Comparison of ENCODE assay signal across 23 cellular contexts in the genomic region with DNA sequence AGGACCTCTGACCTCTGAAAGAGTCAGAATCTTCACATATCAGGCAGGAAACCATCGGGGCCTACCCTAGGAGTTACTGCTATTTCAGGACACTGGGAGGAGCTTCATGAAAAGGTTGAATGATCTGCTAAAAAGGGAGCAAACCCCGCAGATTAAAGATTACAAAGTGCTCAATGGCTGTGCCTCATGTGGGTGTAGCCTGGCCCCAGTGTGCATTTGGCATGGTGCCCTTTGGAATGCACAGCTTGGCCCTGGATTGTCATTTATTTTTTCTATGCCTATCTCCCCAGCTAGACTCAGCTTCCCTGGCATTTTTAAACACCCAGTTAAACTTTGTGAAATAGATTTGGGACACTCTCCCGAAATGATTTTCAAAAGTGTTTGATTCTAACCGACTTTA.
DNase-seq lines count a peak whose midpoint lies in the region; FAIRE-seq and TF ChIP-seq lines count a peak whose summit lies in the region.
"Had no signal": no experiment of that assay in that cellular context is flagged by ENCODE, and none has a peak within 500 bp of the region (broad histone marks: within the 10 kb centered on the region; RNA-seq: fewer than 3 reads in every experiment).

No MANE protein-coding gene starts in this region.

- CTCF ChIA-PET in H1 (lab: Charles Lee; ENCODE audit: partially characterized antibody): interaction anchor here (1.4 to 1.5 kb wide), 2 partner anchors 9 to 49 kb away, joined by 4 read pairs; no protein-coding TSS in a partner anchor

- no peak overlapping the region for H3K4ac ChIP-seq in H1 (replicated peaks; ENCODE audit: insufficient read length, low read depth, low read length)

- H3K18ac ChIP-seq in H1 (ENCODE audit: extremely low read depth, low read length): no peak overlapping the region

- peak; percentile 45 for DNase-seq in BE2C
- no peak for DNase-seq in H1 (ENCODE audit: low read depth in 1 of 2, low spot score in 2 of 2)
- peak; percentile 16 for DNase-seq in renal cortical epithelial cell (ENCODE audit: low read depth)
- no peak for DNase-seq in NCI-H2196 (lab: John Stamatoyannopoulos, UW; ENCODE audit: unreplicated experiment)
- DNase-seq in D721Med (ENCODE audit: insufficient read length, low spot score): no peak
- DNase-seq in NCI-H82 (lab: John Stamatoyannopoulos, UW): no peak
- DNase-seq: CD4-positive, CD25-positive, alpha-beta regulatory T cell; GM23248; HCEC 1CT; NCI-H1092 treated with DMSO at 0.1 percent for 48 hours; NCI-H1436; NCI-H187; NCI-H2081 treated with DMSO at 0.1 percent for 48 hours; NCI-H2171; NCI-H345; NCI-H524; NCI-H774; NK-92 treated with Interleukin-12 subunit alpha and Interleukin-12 subunit beta, amount 100 ng/mL, for 24 hours; PC-3; SJCRH30 had no signal

- no peaks in the 10 kb centered on the region; the same call in 1 of the 2 replicates for H3K23me2 ChIP-seq in H1 (ENCODE audit: low read depth, low read length)

- peak overlapping the region; percentile 38; the same call in 1 of the 2 replicates for H2AFZ ChIP-seq in H1 (ENCODE audit: low read length)
- H2AFZ ChIP-seq: GM23248 had no signal

- H3K9ac ChIP-seq in BLaER1 treated with 17β-estradiol and CSF1 and Interleukin-3, amounts not matched to agents 10 nM and 100 nM: no peak overlapping the region
- no peak overlapping the region for H3K9ac ChIP-seq in H1 (replicated peaks in 1 of 4; ENCODE audit: extremely low read depth in 1 of 4, low read depth in 3 of 4, low read length in 3 of 4)
- H3K9ac ChIP-seq: GM23248, KMS-11 had no signal

- no peak overlapping the region for H3K14ac ChIP-seq in H1 (ENCODE audit: insufficient read length)

- H4K8ac ChIP-seq in H1 (ENCODE audit: extremely low read depth, insufficient read depth, low read length): no peak overlapping the region

- no peak overlapping the region for H2BK20ac ChIP-seq in H1 (ENCODE audit: low read length)

- POLR2A ChIA-PET in H1 (lab: Charles Lee; ENCODE audit: partially characterized antibody): no interaction called here

- H3K79me1 ChIP-seq in H1 (ENCODE audit: low read depth, low read length): no peaks in the 10 kb centered on the region

- no peak overlapping the region for H3K23ac ChIP-seq in H1 (ENCODE audit: insufficient read length)

- H3K27me3 ChIP-seq in BE2C (no peaks in the 10 kb centered on the region), H1 (replicated peaks in 1 of 4; ENCODE audit: control insufficient read depth in 3 of 4, extremely low read depth in 1 of 4, insufficient read depth in 3 of 4, low read length in 3 of 4) (no peaks in the 10 kb centered on the region)
- H3K27me3 ChIP-seq in BLaER1 treated with 17β-estradiol and CSF1 and Interleukin-3, amounts not matched to agents 10 nM and 100 nM: no peaks in the 10 kb centered on the region

- H3K9me3 ChIP-seq in BE2C: no peaks in the 10 kb centered on the region
- no peaks in the 10 kb centered on the region for H3K9me3 ChIP-seq in BLaER1 treated with 17β-estradiol and CSF1 and Interleukin-3, amounts not matched to agents 10 nM and 100 nM (replicated peaks in 1 of 11)
- no peaks in the 10 kb centered on the region for H3K9me3 ChIP-seq in H1 (ENCODE audit: insufficient read depth in 2 of 2, low read depth in 1 of 2, low read length in 1 of 2)
- H3K9me3 ChIP-seq: SJCRH30 had no signal

- no peak overlapping the region for H2BK12ac ChIP-seq in H1 (ENCODE audit: low read depth, low read length)

- no peak overlapping the region for H2BK15ac ChIP-seq in H1 (ENCODE audit: low read length)

- TF ChIP-seq POLR2A in H1 (IDR thresholded peaks at IDR 0.05; ENCODE audit: control extremely low read depth in 1 of 2, low read depth in 2 of 2, low read length in 2 of 2): no peak

- H3K4me3 ChIP-seq in BE2C (ENCODE audit: low read depth, low read length) (no peak overlapping the region), H1 (ENCODE audit: extremely low read depth in 1 of 4, insufficient read depth in 2 of 4, low read depth in 3 of 4, low read length in 4 of 4) (no peak overlapping the region)
- H3K4me3 ChIP-seq in BLaER1 treated with 17β-estradiol and CSF1 and Interleukin-3, amounts not matched to agents 10 nM and 100 nM: no peak overlapping the region
- H3K4me3 ChIP-seq: GM23248, SJCRH30 had no signal

- no peak overlapping the region for H3K56ac ChIP-seq in H1 (replicated peaks; ENCODE audit: insufficient read length, low read depth, low read length)

- H4K5ac ChIP-seq in H1 (ENCODE audit: insufficient read length, low read depth, low read length): no peak overlapping the region

- H4K91ac ChIP-seq in H1 (replicated peaks; ENCODE audit: insufficient read length, low read length): no peak overlapping the region

- no peak for TF ChIP-seq RAD21 in H1 (IDR thresholded peaks at IDR 0.05 in 1 of 2, conservative IDR thresholded peaks at IDR 0.05 in 1 of 2; ENCODE audit: low read depth in 2 of 2, low read length in 2 of 2)

- H3K79me2 ChIP-seq in H1 (ENCODE audit: control insufficient read depth in 1 of 2, insufficient read depth in 2 of 2, low read length in 2 of 2): no peaks in the 10 kb centered on the region

- FAIRE-seq in H1 (lab: Jason Lieb, UNC) (no peak), D721Med (lab: Jason Lieb, UNC) (no peak)
- FAIRE-seq: GM18507 had no signal

- H3K4me1 ChIP-seq in BE2C (peaks cover 36% of the 10 kb centered on the region), H1 (replicated peaks in 1 of 4; ENCODE audit: control insufficient read depth in 3 of 4, insufficient read depth in 4 of 4, low read length in 3 of 4) (peaks cover 0 to 6% (median 0%) of the 10 kb centered on the region in 4 experiments; a peak in 1 of 7 replicates)
- peaks cover 0 to 10% (median 6%) of the 10 kb centered on the region in 10 experiments; a peak in 15 of 20 replicates for H3K4me1 ChIP-seq in BLaER1 treated with 17β-estradiol and CSF1 and Interleukin-3, amounts not matched to agents 10 nM and 100 nM
- H3K4me1 ChIP-seq: SJCRH30 had no signal

- no peak overlapping the region for H2BK5ac ChIP-seq in H1 (ENCODE audit: low read depth, low read length)

- no peak overlapping the region for H2BK120ac ChIP-seq in H1 (replicated peaks; ENCODE audit: low read depth, low read length)

- no peaks in the 10 kb centered on the region for H3K36me3 ChIP-seq in BE2C
- H3K36me3 ChIP-seq in BLaER1 treated with 17β-estradiol and CSF1 and Interleukin-3, amounts not matched to agents 10 nM and 100 nM: no peaks in the 10 kb centered on the region
- H3K36me3 ChIP-seq in H1 (ENCODE audit: control insufficient read depth in 2 of 4, insufficient read depth in 4 of 4, low read length in 3 of 4): no peaks in the 10 kb centered on the region
- H3K36me3 ChIP-seq: SJCRH30 had no signal

- no peak overlapping the region for H2AK5ac ChIP-seq in H1 (ENCODE audit: low read depth, low read length)

- H4K20me1 ChIP-seq in BLaER1 treated with 17β-estradiol and CSF1 and Interleukin-3, amounts not matched to agents 10 nM and 100 nM: no peaks in the 10 kb centered on the region
- H4K20me1 ChIP-seq in H1 (replicated peaks in 1 of 2; ENCODE audit: control insufficient read depth in 1 of 2, insufficient read depth in 2 of 2, low read length in 2 of 2): no peaks in the 10 kb centered on the region

- TF ChIP-seq CTCF in BE2C (IDR thresholded peaks at IDR 0.05; ENCODE audit: low read depth, low read length): no peak
- no peak for TF ChIP-seq CTCF in H1 (IDR thresholded peaks at IDR 0.05; ENCODE audit: control extremely low read depth in 1 of 3, insufficient read depth in 1 of 3, low read depth in 1 of 3, low read length in 3 of 3)
- no peak for TF ChIP-seq CTCF in D721Med (IDR thresholded peaks at IDR 0.05; ENCODE audit: insufficient read depth, missing control alignments)

- peak overlapping the region in 9 of 11 experiments; percentile 27 to 50 (median 40); a peak in 17 of 22 replicates for H3K4me2 ChIP-seq in BLaER1 treated with 17β-estradiol and CSF1 and Interleukin-3, amounts not matched to agents 10 nM and 100 nM
- H3K4me2 ChIP-seq in H1 (ENCODE audit: insufficient read depth in 1 of 2, low read depth in 2 of 2, low read length in 2 of 2): no peak overlapping the region
- H3K4me2 ChIP-seq: KMS-11 had no signal

- H3K27ac ChIP-seq in BLaER1 treated with 17β-estradiol and CSF1 and Interleukin-3, amounts not matched to agents 10 nM and 100 nM: no peak overlapping the region
- H3K27ac ChIP-seq in H1 (ENCODE audit: low read depth, low read length): no peak overlapping the region
- H3K27ac ChIP-seq: GM23248, KMS-11, SJCRH30 had no signal

- TF ChIP-seq EP300 in H1 (IDR thresholded peaks at IDR 0.05; ENCODE audit: borderline replicate concordance in 1 of 2, low read depth in 2 of 2, low read length in 2 of 2): no peak

- WGBS in H1 (ENCODE audit: extremely low coverage in 1 of 2, insufficient coverage in 1 of 2, insufficient read length in 1 of 2, insufficient replicate concordance in 2 of 2, low coverage in 1 of 2, low lambda C conversion rate in 2 of 2, missing lambda C conversion rate in 1 of 2), 2 experiments: 83% methylated on average over 4 of the region's 4 CpGs; no CpG with 5 or more reads in 1 of the 2 experiments

TF ChIP-seq in H1, 55 proteins besides CTCF, POLR2A, EP300 and RAD21 (continues in another document):
- TF ChIP-seq CREB1 (IDR thresholded peaks at IDR 0.05): no peak
- no peak for TF ChIP-seq SIN3A (conservative IDR thresholded peaks at IDR 0.05 in 1 of 2, IDR thresholded peaks at IDR 0.05 in 1 of 2; ENCODE audit: low read depth in 1 of 2, low read length in 2 of 2)
- no peak for TF ChIP-seq GTF2F1 (IDR thresholded peaks at IDR 0.05; ENCODE audit: borderline replicate concordance, low read depth, low read length)
- TF ChIP-seq POU5F1 (IDR thresholded peaks at IDR 0.05; ENCODE audit: low read depth, low read length): no peak
- no peak for TF ChIP-seq JUN (IDR thresholded peaks at IDR 0.05; ENCODE audit: low read depth, low read length)
- TF ChIP-seq RXRA (IDR thresholded peaks at IDR 0.05; ENCODE audit: insufficient read depth, low read depth, low read length): no peak
- TF ChIP-seq MAFK (IDR thresholded peaks at IDR 0.05; ENCODE audit: low read depth, low read length): no peak
- TF ChIP-seq, protein P1, sequence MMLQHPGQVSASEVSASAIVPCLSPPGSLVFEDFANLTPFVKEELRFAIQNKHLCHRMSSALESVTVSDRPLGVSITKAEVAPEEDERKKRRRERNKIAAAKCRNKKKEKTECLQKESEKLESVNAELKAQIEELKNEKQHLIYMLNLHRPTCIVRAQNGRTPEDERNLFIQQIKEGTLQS (IDR thresholded peaks at IDR 0.05; ENCODE audit: insufficient read depth, low read depth, low read length): no peak
- no peak for TF ChIP-seq BACH1 (IDR thresholded peaks at IDR 0.05; ENCODE audit: low read length)
- TF ChIP-seq TEAD4 (IDR thresholded peaks at IDR 0.05; ENCODE audit: low read depth, low read length): no peak
- no peak for TF ChIP-seq NRF1 (IDR thresholded peaks at IDR 0.05; ENCODE audit: low read depth, low read length)
- no peak for TF ChIP-seq EZH2 (IDR thresholded peaks at IDR 0.05; ENCODE audit: low read depth, low read length, severe bottlenecking)
- TF ChIP-seq BCL11A (IDR thresholded peaks at IDR 0.05; ENCODE audit: low read depth in 2 of 2, low read length in 2 of 2): no peak
- TF ChIP-seq CEBPB (IDR thresholded peaks at IDR 0.05; ENCODE audit: low read depth, low read length): no peak
- TF ChIP-seq SIRT6 (IDR thresholded peaks at IDR 0.05; ENCODE audit: low read length): no peak
- no peak for TF ChIP-seq BRCA1 (IDR thresholded peaks at IDR 0.05; ENCODE audit: low read depth, low read length)

Comparison
In these comparisons a context has a peak if more than half of its experiments do, and no peak if none do; other contexts are left out.
1. DNase-seq: peak in BE2C (single experiment) and renal cortical epithelial cell (single experiment); none in H1 (0 of 2), NCI-H2196 (single experiment), D721Med (single experiment) and NCI-H82 (single experiment).
2. H3K4me2 ChIP-seq: peak in BLaER1 treated with 17β-estradiol and CSF1 and Interleukin-3, amounts not matched to agents 10 nM and 100 nM (9 of 11); none in H1 (0 of 2).